ENCODE assay signal across 2 cellular contexts in the genomic region with DNA sequence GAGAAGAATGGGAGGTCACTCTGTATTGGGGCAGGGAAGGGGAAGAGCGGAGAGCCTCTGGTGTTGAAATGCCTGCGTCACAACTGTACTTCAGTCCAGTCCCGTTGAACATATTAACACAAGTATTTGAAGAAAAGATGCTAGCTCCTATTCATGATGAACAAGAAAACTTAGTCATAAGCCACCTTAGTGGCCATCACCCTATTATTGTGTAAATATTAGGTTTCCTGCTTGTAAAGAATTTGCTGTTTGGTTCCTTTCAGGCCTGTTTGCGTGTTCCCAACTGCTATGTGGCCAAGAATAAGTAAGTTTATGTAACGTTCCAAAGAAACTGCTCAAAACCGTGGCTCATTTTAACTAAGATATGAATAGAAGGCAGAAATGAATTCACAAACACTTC.
TF ChIP-seq lines count a peak whose summit lies in the region.

No MANE protein-coding gene starts in this region.

TF ChIP-seq in HepG2, 621 proteins besides CTCF, POLR2A, EP300 and RAD21:
- TF ChIP-seq, protein P1, sequence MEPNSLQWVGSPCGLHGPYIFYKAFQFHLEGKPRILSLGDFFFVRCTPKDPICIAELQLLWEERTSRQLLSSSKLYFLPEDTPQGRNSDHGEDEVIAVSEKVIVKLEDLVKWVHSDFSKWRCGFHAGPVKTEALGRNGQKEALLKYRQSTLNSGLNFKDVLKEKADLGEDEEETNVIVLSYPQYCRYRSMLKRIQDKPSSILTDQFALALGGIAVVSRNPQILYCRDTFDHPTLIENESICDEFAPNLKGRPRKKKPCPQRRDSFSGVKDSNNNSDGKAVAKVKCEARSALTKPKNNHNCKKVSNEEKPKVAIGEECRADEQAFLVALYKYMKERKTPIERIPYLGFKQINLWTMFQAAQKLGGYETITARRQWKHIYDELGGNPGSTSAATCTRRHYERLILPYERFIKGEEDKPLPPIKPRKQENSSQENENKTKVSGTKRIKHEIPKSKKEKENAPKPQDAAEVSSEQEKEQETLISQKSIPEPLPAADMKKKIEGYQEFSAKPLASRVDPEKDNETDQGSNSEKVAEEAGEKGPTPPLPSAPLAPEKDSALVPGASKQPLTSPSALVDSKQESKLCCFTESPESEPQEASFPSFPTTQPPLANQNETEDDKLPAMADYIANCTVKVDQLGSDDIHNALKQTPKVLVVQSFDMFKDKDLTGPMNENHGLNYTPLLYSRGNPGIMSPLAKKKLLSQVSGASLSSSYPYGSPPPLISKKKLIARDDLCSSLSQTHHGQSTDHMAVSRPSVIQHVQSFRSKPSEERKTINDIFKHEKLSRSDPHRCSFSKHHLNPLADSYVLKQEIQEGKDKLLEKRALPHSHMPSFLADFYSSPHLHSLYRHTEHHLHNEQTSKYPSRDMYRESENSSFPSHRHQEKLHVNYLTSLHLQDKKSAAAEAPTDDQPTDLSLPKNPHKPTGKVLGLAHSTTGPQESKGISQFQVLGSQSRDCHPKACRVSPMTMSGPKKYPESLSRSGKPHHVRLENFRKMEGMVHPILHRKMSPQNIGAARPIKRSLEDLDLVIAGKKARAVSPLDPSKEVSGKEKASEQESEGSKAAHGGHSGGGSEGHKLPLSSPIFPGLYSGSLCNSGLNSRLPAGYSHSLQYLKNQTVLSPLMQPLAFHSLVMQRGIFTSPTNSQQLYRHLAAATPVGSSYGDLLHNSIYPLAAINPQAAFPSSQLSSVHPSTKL (CRISPR knock-in tag; IDR thresholded peaks at IDR 0.05) = 0 out of 2 replicates have a peak, but pooled peaks have one; percentile 42
- TF ChIP-seq CCDC6 (CRISPR knock-in tag; IDR thresholded peaks at IDR 0.05) (no peak), ELF3 (CRISPR knock-in tag; IDR thresholded peaks at IDR 0.05) (0 out of 2 replicates have a peak, but pooled peaks have one; percentile 7), SRSF1 (optimal IDR thresholded peaks at IDR 0.05; ENCODE audit: low read depth, low read length) (no peak)

TF ChIP-seq in SK-N-SH, 30 proteins besides CTCF, POLR2A, EP300 and RAD21 (continued from another document):
- TF ChIP-seq JUND (IDR thresholded peaks at IDR 0.05) (no peak), FOSL2 (IDR thresholded peaks at IDR 0.05; ENCODE audit: borderline replicate concordance, low read depth) (no peak), GATA2 (CRISPR knock-in tag; IDR thresholded peaks at IDR 0.05) (no peak)
TF ChIP-seq in SK-N-SH: peak in this region for 0.
